ENCODE assay signal across 1 cellular context in genomic region chr9:19232830-19233194, GRCh38.
TF ChIP-seq lines count a peak whose summit lies in the region.

No MANE protein-coding gene starts in this region.

TF ChIP-seq in liver, 16 proteins besides CTCF, POLR2A, EP300 and RAD21 (continued from another document):
- TF ChIP-seq JUND (IDR thresholded peaks at IDR 0.05) (no peak), TAF1 (conservative IDR thresholded peaks at IDR 0.05) (no peak), HNF4G (IDR thresholded peaks at IDR 0.05) (no peak)
- TF ChIP-seq, protein P1, sequence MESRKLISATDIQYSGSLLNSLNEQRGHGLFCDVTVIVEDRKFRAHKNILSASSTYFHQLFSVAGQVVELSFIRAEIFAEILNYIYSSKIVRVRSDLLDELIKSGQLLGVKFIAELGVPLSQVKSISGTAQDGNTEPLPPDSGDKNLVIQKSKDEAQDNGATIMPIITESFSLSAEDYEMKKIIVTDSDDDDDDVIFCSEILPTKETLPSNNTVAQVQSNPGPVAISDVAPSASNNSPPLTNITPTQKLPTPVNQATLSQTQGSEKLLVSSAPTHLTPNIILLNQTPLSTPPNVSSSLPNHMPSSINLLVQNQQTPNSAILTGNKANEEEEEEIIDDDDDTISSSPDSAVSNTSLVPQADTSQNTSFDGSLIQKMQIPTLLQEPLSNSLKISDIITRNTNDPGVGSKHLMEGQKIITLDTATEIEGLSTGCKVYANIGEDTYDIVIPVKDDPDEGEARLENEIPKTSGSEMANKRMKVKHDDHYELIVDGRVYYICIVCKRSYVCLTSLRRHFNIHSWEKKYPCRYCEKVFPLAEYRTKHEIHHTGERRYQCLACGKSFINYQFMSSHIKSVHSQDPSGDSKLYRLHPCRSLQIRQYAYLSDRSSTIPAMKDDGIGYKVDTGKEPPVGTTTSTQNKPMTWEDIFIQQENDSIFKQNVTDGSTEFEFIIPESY (IDR thresholded peaks at IDR 0.05), result no peak
